Comparison of ENCODE assay signal across 17 cellular contexts in the genomic region with DNA sequence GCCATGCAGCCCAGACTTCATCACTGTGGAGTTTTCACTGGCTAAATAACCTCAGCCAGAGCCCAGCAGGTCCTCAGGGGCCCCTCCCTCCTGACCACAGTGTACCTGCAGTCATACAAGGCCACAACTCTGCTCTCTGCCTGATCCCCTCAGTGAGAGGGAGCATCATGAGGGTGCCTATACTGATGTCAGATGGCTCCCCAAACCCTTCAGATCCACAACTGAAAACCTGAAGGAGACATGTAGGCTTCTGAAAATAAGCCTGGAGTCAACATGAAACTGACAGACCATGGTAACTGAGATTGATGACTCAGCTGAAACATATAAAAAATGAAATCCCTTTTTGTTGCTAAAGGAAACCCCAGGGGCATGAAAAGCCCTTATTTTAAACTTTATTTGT.
DNase-seq lines count a peak whose midpoint lies in the region; ATAC-seq and TF ChIP-seq lines count a peak whose summit lies in the region.
"Had no signal": no experiment of that assay in that cellular context is flagged by ENCODE, and none has a peak within 500 bp of the region (broad histone marks: within the 10 kb centered on the region; RNA-seq: fewer than 3 reads in every experiment).

No MANE protein-coding gene starts in this region.

- H3K9me3 ChIP-seq in BLaER1 treated with 17β-estradiol and CSF1 and Interleukin-3, amounts not matched to agents 10 nM and 100 nM (replicated peaks in 1 of 11), result peaks cover 11 to 22% (median 15%) of the 10 kb centered on the region in 11 experiments
- H3K9me3 ChIP-seq: body of pancreas, thoracic aorta had no signal

- peaks cover 8% of the 10 kb centered on the region for H3K4me1 Mint-ChIP-seq in glutamatergic neuron (ENCODE audit: low read depth, unreplicated experiment)

- H4K20me1 ChIP-seq in BLaER1 treated with 17β-estradiol and CSF1 and Interleukin-3, amounts not matched to agents 10 nM and 100 nM, result no peaks in the 10 kb centered on the region

- TF ChIP-seq CTCF in coronary artery (IDR thresholded peaks at IDR 0.05) (no peak), glutamatergic neuron (IDR thresholded peaks at IDR 0.05; ENCODE audit: partially characterized antibody, unreplicated experiment) (no peak)

- DNase-seq in activated CD4-positive, alpha-beta T cell treated with anti-CD3 and anti-CD28 coated beads for 48 hours, result peak; percentile 44
- no peak for DNase-seq in activated CD4-positive, alpha-beta T cell treated with anti-CD3 and anti-CD28 coated beads for 4 hours
- DNase-seq in M059J (ENCODE audit: low read depth), result peak; percentile 36
- DNase-seq in coronary artery (ENCODE audit: low spot score), result no peak
- no peak for DNase-seq in SIG-M5 (lab: John Stamatoyannopoulos, UW)
- DNase-seq in glutamatergic neuron, result no peak
- DNase-seq: CD8-positive, alpha-beta T cell; dorsolateral prefrontal cortex; NCI-H2029; NCI-H524 treated with DMSO at 0.1 percent for 48 hours; WERI-Rb-1 had no signal

- no peaks in the 10 kb centered on the region for H3K36me3 Mint-ChIP-seq in glutamatergic neuron (ENCODE audit: unreplicated experiment)
- H3K36me3 Mint-ChIP-seq: CD8-positive, alpha-beta T cell had no signal

- H3K4me3 ChIP-seq in BLaER1 treated with 17β-estradiol and CSF1 and Interleukin-3, amounts not matched to agents 10 nM and 100 nM, result no peak overlapping the region
- H3K4me3 ChIP-seq in coronary artery, result no peak overlapping the region
- H3K4me3 ChIP-seq: body of pancreas, dorsolateral prefrontal cortex, skin epidermis, thoracic aorta had no signal

- no peaks in the 10 kb centered on the region for H3K27me3 ChIP-seq in BLaER1 treated with 17β-estradiol and CSF1 and Interleukin-3, amounts not matched to agents 10 nM and 100 nM
- H3K27me3 ChIP-seq: body of pancreas, dorsolateral prefrontal cortex had no signal

- H3K36me3 ChIP-seq in BLaER1 treated with 17β-estradiol and CSF1 and Interleukin-3, amounts not matched to agents 10 nM and 100 nM, result no peaks in the 10 kb centered on the region
- H3K36me3 ChIP-seq: thoracic aorta, WERI-Rb-1 had no signal

- peak overlapping the region in 1 of 11 experiments; percentile 9; a peak in 3 of 22 replicates for H3K27ac ChIP-seq in BLaER1 treated with 17β-estradiol and CSF1 and Interleukin-3, amounts not matched to agents 10 nM and 100 nM
- H3K27ac ChIP-seq in coronary artery, result peak overlapping the region; percentile 27 to 38
- H3K27ac ChIP-seq: body of pancreas, skin epidermis, WERI-Rb-1 had no signal

- H3K4me3 Mint-ChIP-seq in glutamatergic neuron (ENCODE audit: unreplicated experiment), result no peak overlapping the region
- H3K4me3 Mint-ChIP-seq: CD8-positive, alpha-beta T cell had no signal

- H3K4me2 ChIP-seq in BLaER1 treated with 17β-estradiol and CSF1 and Interleukin-3, amounts not matched to agents 10 nM and 100 nM, result peak overlapping the region in 8 of 11 experiments; percentile 1 to 46 (median 21); a peak in 9 of 22 replicates

- H3K27ac Mint-ChIP-seq in glutamatergic neuron (ENCODE audit: unreplicated experiment), result no peak overlapping the region
- H3K27ac Mint-ChIP-seq: activated T-helper 2 cell treated with anti-CD3 and anti-CD28 coated beads, Interferon-gamma antibody, Interleukin-2, Interleukin-4, amounts not matched to agents 10 μg/mL and 5 μg/mL and 100 μg/mL, durations not matched to agents 14 hours and 24 hours and 36 hours; CD8-positive, alpha-beta T cell had no signal

- H3K9ac ChIP-seq in BLaER1 treated with 17β-estradiol and CSF1 and Interleukin-3, amounts not matched to agents 10 nM and 100 nM, result no peak overlapping the region

- no peak for ATAC-seq in GM19023 (IDR thresholded peaks at IDR 0.05; ENCODE audit: unreplicated experiment)
- ATAC-seq: body of pancreas; CD8-positive, alpha-beta T cell had no signal

- peaks cover 3% of the 10 kb centered on the region for H3K27me3 Mint-ChIP-seq in glutamatergic neuron (ENCODE audit: unreplicated experiment)

- peaks cover 4% of the 10 kb centered on the region for H3K9me3 Mint-ChIP-seq in glutamatergic neuron (ENCODE audit: unreplicated experiment)
- H3K9me3 Mint-ChIP-seq: activated T-helper 2 cell treated with anti-CD3 and anti-CD28 coated beads, Interferon-gamma antibody, Interleukin-2, Interleukin-4, amounts not matched to agents 10 μg/mL and 5 μg/mL and 100 μg/mL, durations not matched to agents 14 hours and 24 hours and 36 hours; CD8-positive, alpha-beta T cell had no signal

- H3K4me1 ChIP-seq in BLaER1 treated with 17β-estradiol and CSF1 and Interleukin-3, amounts not matched to agents 10 nM and 100 nM, result peaks cover 10 to 30% (median 23%) of the 10 kb centered on the region in 10 experiments
- H3K4me1 ChIP-seq: body of pancreas had no signal

Comparison
In these comparisons a context has a peak if more than half of its experiments do, and no peak if none do; other contexts are left out.
1. DNase-seq: peak in activated CD4-positive, alpha-beta T cell treated with anti-CD3 and anti-CD28 coated beads for 48 hours (single experiment) and M059J (single experiment); none in activated CD4-positive, alpha-beta T cell treated with anti-CD3 and anti-CD28 coated beads for 4 hours (0 of 2), coronary artery (single experiment), SIG-M5 (single experiment) and glutamatergic neuron (single experiment).